Comparison of ENCODE assay signal across 28 cellular contexts in the genomic region with DNA sequence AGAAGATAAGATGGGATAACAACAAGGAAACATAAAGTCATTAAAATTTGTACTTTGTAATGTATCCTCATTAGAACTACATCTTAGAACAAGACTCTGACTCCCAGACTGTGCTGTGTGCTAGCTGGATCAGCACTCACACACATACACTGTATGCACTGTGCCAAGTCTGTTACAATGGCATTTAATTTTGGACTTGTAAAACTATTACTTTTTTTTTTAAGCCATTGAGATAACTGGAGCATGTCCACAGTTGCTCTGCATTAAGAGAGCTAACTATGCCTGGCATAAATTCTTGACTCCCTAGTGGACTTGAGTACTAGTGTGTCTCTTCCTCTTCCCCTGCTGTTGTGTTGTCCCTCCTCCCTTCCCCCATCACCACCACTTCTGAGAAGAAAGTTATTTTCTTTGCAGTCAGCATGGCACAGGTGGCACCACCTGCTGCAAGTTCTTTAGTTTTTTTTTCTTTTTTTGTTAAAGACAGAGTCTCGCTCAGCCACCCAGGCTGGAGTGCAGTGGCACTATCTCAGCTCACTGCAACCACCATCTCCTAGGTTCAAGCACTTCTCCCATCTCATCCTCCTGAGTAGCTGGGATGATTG.
A peak's percentile ranks its signal among the peaks of the same experiment; 100 is the strongest.
DNase-seq lines count a peak whose midpoint lies in the region; ATAC-seq, FAIRE-seq and TF ChIP-seq lines count a peak whose summit lies in the region.
"Had no signal": no experiment of that assay in that cellular context is flagged by ENCODE, and none has a peak within 500 bp of the region (broad histone marks: within the 10 kb centered on the region; RNA-seq: fewer than 3 reads in every experiment).

No MANE protein-coding gene starts in this region.

- no peak overlapping the region for H3K27ac ChIP-seq in K562 (ENCODE audit: extremely low read depth, low read depth, low read length)
- H3K27ac ChIP-seq in right cardiac atrium (ENCODE audit: low read length): no peak overlapping the region
- H3K27ac ChIP-seq in aorta (ENCODE audit: low read depth in 1 of 2, low read length in 2 of 2): no peak overlapping the region
- no peak overlapping the region for H3K27ac ChIP-seq in body of pancreas
- H3K27ac ChIP-seq: right lobe of liver, vagina had no signal

- H3K27ac Mint-ChIP-seq in activated naive CD4-positive, alpha-beta T cell treated with anti-CD3 and anti-CD28 coated beads, Interleukin-2, amount 10 ng/mL, durations not matched to agents 7 days and 5 days: peak overlapping the region; percentile 24
- no peak overlapping the region for H3K27ac Mint-ChIP-seq in stimulated activated naive B cell treated with anti-CD40 and anti-IgM and Interleukin-4, amounts not matched to agents 10 μg/mL and 1 μg/mL and 100 μg/mL, for 72 hours
- H3K27ac Mint-ChIP-seq: activated T-cell treated with anti-CD3 and anti-CD28 coated beads, Interleukin-2, amount 50 U/mL, for 72 hours; CD4-positive, alpha-beta memory T cell; stimulated activated effector memory CD8-positive, alpha-beta T cell treated with anti-CD3 and anti-CD28 coated beads, Interleukin-12 subunit alpha, Interleukin-12 subunit beta, amount 100 ng/mL, for 72 hours had no signal

- H3K4me1 ChIP-seq in K562 (replicated peaks in 1 of 2; ENCODE audit: control insufficient read depth in 2 of 2, insufficient read depth in 2 of 2, low read length in 2 of 2) (no peaks in the 10 kb centered on the region; a peak in 2 of 5 replicates), right cardiac atrium (ENCODE audit: control insufficient read depth, insufficient read depth, low read length) (peaks cover 2% of the 10 kb centered on the region), aorta (ENCODE audit: control insufficient read depth in 1 of 2, insufficient read depth in 2 of 2, low read length in 2 of 2) (no peaks in the 10 kb centered on the region), body of pancreas (no peaks in the 10 kb centered on the region)
- H3K4me1 ChIP-seq: right lobe of liver, vagina had no signal

- in situ Hi-C loops in K562 (cut with MboI): no loop called here

- no peaks in the 10 kb centered on the region for H3K4me1 Mint-ChIP-seq in activated naive CD4-positive, alpha-beta T cell treated with anti-CD3 and anti-CD28 coated beads, Interleukin-2, amount 10 ng/mL, durations not matched to agents 7 days and 5 days
- H3K4me1 Mint-ChIP-seq in stimulated activated naive B cell treated with anti-CD40 and anti-IgM and Interleukin-4, amounts not matched to agents 10 μg/mL and 1 μg/mL and 100 μg/mL, for 72 hours: no peaks in the 10 kb centered on the region
- H3K4me1 Mint-ChIP-seq: CD4-positive, alpha-beta memory T cell; stimulated activated effector memory CD8-positive, alpha-beta T cell treated with anti-CD3 and anti-CD28 coated beads, Interleukin-12 subunit alpha, Interleukin-12 subunit beta, amount 100 ng/mL, for 72 hours had no signal

- H3K9ac ChIP-seq in K562 (ENCODE audit: insufficient read depth in 1 of 2, low read depth in 2 of 2, low read length in 2 of 2): no peak overlapping the region

- no peak for TF ChIP-seq RAD21 in K562 (CRISPR knock-in tag; conservative IDR thresholded peaks at IDR 0.05 in 1 of 2, IDR thresholded peaks at IDR 0.05 in 1 of 2)

- H3K36me3 ChIP-seq in K562 (ENCODE audit: control insufficient read depth, insufficient read depth, low read length) (peaks cover 5% of the 10 kb centered on the region; the same call in 2 of the 3 replicates), aorta (ENCODE audit: control insufficient read depth in 1 of 2, insufficient read depth in 2 of 2, low read length in 1 of 2) (peaks cover 0 to 3% of the 10 kb centered on the region in 2 donors), body of pancreas (replicated peaks in 1 of 2; ENCODE audit: insufficient read depth in 1 of 2, low read depth in 2 of 2) (no peaks in the 10 kb centered on the region)
- H3K36me3 ChIP-seq: right lobe of liver, vagina had no signal

- no peak overlapping the region for H3K4me3 Mint-ChIP-seq in activated naive CD4-positive, alpha-beta T cell treated with anti-CD3 and anti-CD28 coated beads, Interleukin-2, amount 10 ng/mL, durations not matched to agents 7 days and 5 days
- no peak overlapping the region for H3K4me3 Mint-ChIP-seq in stimulated activated naive B cell treated with anti-CD40 and anti-IgM and Interleukin-4, amounts not matched to agents 10 μg/mL and 1 μg/mL and 100 μg/mL, for 72 hours
- H3K4me3 Mint-ChIP-seq: activated T-cell treated with anti-CD3 and anti-CD28 coated beads, Interleukin-2, amount 50 U/mL, for 72 hours; CD4-positive, alpha-beta memory T cell; stimulated activated effector memory CD8-positive, alpha-beta T cell treated with anti-CD3 and anti-CD28 coated beads, Interleukin-12 subunit alpha, Interleukin-12 subunit beta, amount 100 ng/mL, for 72 hours had no signal

- no peak for TF ChIP-seq CTCF in K562 (IDR thresholded peaks at IDR 0.05 in 2 of 3, conservative IDR thresholded peaks at IDR 0.05 in 1 of 3; ENCODE audit: insufficient read depth in 2 of 3, low read depth in 1 of 3, low read length in 3 of 3)
- TF ChIP-seq CTCF in body of pancreas (IDR thresholded peaks at IDR 0.05): no peak

- intact Hi-C loops in K562 (cut with micrococcal nuclease) (no loop called here), right cardiac atrium (cut with DNase I) (no loop called here), aorta (cut with DNase I) (no loop called here), body of pancreas (cut with DNase I) (no loop called here)

- FAIRE-seq in K562 (lab: Jason Lieb, UNC): no peak
- FAIRE-seq: A204.1, frontal cortex had no signal

- H3K27me3 Mint-ChIP-seq in activated naive CD4-positive, alpha-beta T cell treated with anti-CD3 and anti-CD28 coated beads, Interleukin-2, amount 10 ng/mL, durations not matched to agents 7 days and 5 days: no peaks in the 10 kb centered on the region
- no peaks in the 10 kb centered on the region for H3K27me3 Mint-ChIP-seq in stimulated activated naive B cell treated with anti-CD40 and anti-IgM and Interleukin-4, amounts not matched to agents 10 μg/mL and 1 μg/mL and 100 μg/mL, for 72 hours
- H3K27me3 Mint-ChIP-seq: CD4-positive, alpha-beta memory T cell had no signal

- H3K36me3 Mint-ChIP-seq in activated naive CD4-positive, alpha-beta T cell treated with anti-CD3 and anti-CD28 coated beads, Interleukin-2, amount 10 ng/mL, durations not matched to agents 7 days and 5 days: peaks cover 11% of the 10 kb centered on the region
- peaks cover 9 to 25% of the 10 kb centered on the region in 2 donors for H3K36me3 Mint-ChIP-seq in stimulated activated naive B cell treated with anti-CD40 and anti-IgM and Interleukin-4, amounts not matched to agents 10 μg/mL and 1 μg/mL and 100 μg/mL, for 72 hours

- no peak overlapping the region for H2AFZ ChIP-seq in K562 (ENCODE audit: low read depth, low read length)

- BruUV-seq in K562 (replicated peaks; lab: Mats Ljungman, UMichigan): no TSS peak

- POLR2A ChIA-PET in K562 (lab: Yijun Ruan, JAX): interaction anchor here (1.4 kb wide), 1 partner anchor 10 kb away, joined by 4 read pairs; no protein-coding TSS in a partner anchor

- WGBS in K562 (ENCODE audit: insufficient coverage, low coverage, missing lambda C conversion rate): 100% methylated on average over 1 of the region's 1 CpG
- 97% methylated on average over 1 of the region's 1 CpG for WGBS in right cardiac atrium
- WGBS in aorta, 2 donors: 97 to 100% methylated on average over 1 of the region's 1 CpG
- WGBS in body of pancreas, 2 donors: 91 to 93% methylated on average over 1 of the region's 1 CpG

- no peak for TF ChIP-seq EP300 in K562 (IDR thresholded peaks at IDR 0.05; ENCODE audit: low read length)

- H3K4me3 ChIP-seq in K562: no peak overlapping the region
- no peak overlapping the region for H3K4me3 ChIP-seq in right cardiac atrium (ENCODE audit: low read length)
- no peak overlapping the region for H3K4me3 ChIP-seq in aorta (ENCODE audit: low read length in 2 of 2)
- H3K4me3 ChIP-seq in body of pancreas: no peak overlapping the region
- H3K4me3 ChIP-seq: right lobe of liver, vagina had no signal

- no peaks in the 10 kb centered on the region for H3K9me3 Mint-ChIP-seq in activated naive CD4-positive, alpha-beta T cell treated with anti-CD3 and anti-CD28 coated beads, Interleukin-2, amount 10 ng/mL, durations not matched to agents 7 days and 5 days
- no peaks in the 10 kb centered on the region for H3K9me3 Mint-ChIP-seq in stimulated activated naive B cell treated with anti-CD40 and anti-IgM and Interleukin-4, amounts not matched to agents 10 μg/mL and 1 μg/mL and 100 μg/mL, for 72 hours
- H3K9me3 Mint-ChIP-seq: activated T-cell treated with anti-CD3 and anti-CD28 coated beads, Interleukin-2, amount 50 U/mL, for 72 hours; CD4-positive, alpha-beta memory T cell; stimulated activated effector memory CD8-positive, alpha-beta T cell treated with anti-CD3 and anti-CD28 coated beads, Interleukin-12 subunit alpha, Interleukin-12 subunit beta, amount 100 ng/mL, for 72 hours had no signal

- CTCF ChIA-PET in activated naive CD4-positive, alpha-beta T cell treated with anti-CD3 and anti-CD28 coated beads, Interleukin-2, amount 10 ng/mL, durations not matched to agents 7 days and 5 days (lab: Charles Lee): interaction anchor here (1.5 kb wide), 1 partner anchor 367 kb away, joined by 3 read pairs; no protein-coding TSS in a partner anchor
- CTCF ChIA-PET in K562 (lab: Yijun Ruan, JAX; ENCODE audit: low intra/inter-chr PET ratio): no interaction called here

- H3K4me2 ChIP-seq in K562 (ENCODE audit: insufficient read depth, low read length): no peak overlapping the region

- peak; percentile 34; the same call in 2 of the 3 replicates for ATAC-seq in K562
- peak; percentile 56 to 79 for ATAC-seq in right cardiac atrium
- ATAC-seq in aorta (ENCODE audit: low FRiP score): peak; percentile 28
- ATAC-seq in stimulated activated naive B cell treated with anti-CD40 and anti-IgM and Interleukin-4, amounts not matched to agents 10 μg/mL and 1 μg/mL and 100 μg/mL, for 72 hours (replicated peaks): no peak
- no peak for ATAC-seq in body of pancreas
- ATAC-seq: activated T-cell treated with anti-CD3 and anti-CD28 coated beads, Interleukin-2, amount 50 U/mL, for 72 hours; left colon; stimulated activated effector memory CD8-positive, alpha-beta T cell treated with anti-CD3 and anti-CD28 coated beads, Interleukin-12 subunit alpha, Interleukin-12 subunit beta, amount 100 ng/mL, for 72 hours had no signal

- H4K20me1 ChIP-seq in K562 (replicated peaks; ENCODE audit: control insufficient read depth, insufficient read depth, low read length): no peaks in the 10 kb centered on the region; the same call in 1 of the 2 replicates

- no peaks in the 10 kb centered on the region for H3K9me3 ChIP-seq in K562 (replicated peaks; ENCODE audit: control insufficient read depth, insufficient read depth, low read depth, low read length)
- no peaks in the 10 kb centered on the region for H3K9me3 ChIP-seq in right cardiac atrium (ENCODE audit: control insufficient read depth, low read length)
- no peaks in the 10 kb centered on the region for H3K9me3 ChIP-seq in aorta (ENCODE audit: control insufficient read depth, low read length)
- H3K9me3 ChIP-seq in body of pancreas: no peaks in the 10 kb centered on the region
- H3K9me3 ChIP-seq: right lobe of liver, vagina had no signal

- no peak for DNase-seq in activated naive CD4-positive, alpha-beta T cell treated with anti-CD3 and anti-CD28 coated beads, Interleukin-2, amount 10 ng/mL, durations not matched to agents 7 days and 5 days
- no peak for DNase-seq in activated naive CD4-positive, alpha-beta T cell (lab: John Stamatoyannopoulos, UW)
- DNase-seq in K562 (ENCODE audit: extremely low read depth in 1 of 4, low spot score in 3 of 4): no peak
- no peak for DNase-seq in right cardiac atrium
- DNase-seq in aorta: no peak
- DNase-seq in 8988T: no peak
- no peak for DNase-seq in stimulated activated naive B cell treated with anti-CD40 and anti-IgM and Interleukin-4, amounts not matched to agents 10 μg/mL and 1 μg/mL and 100 μg/mL, for 72 hours
- DNase-seq in body of pancreas: no peak
- DNase-seq: activated naive CD4-positive, alpha-beta T cell treated with Interleukin-2 at 50 U/mL for 16 hours; activated T-cell treated with anti-CD3 and anti-CD28 coated beads, Interleukin-2, amount 50 U/mL, for 72 hours; CD4-positive, alpha-beta memory T cell; H7; hippocampal formation; KBM-7; left colon; mesendoderm; NCI-H1436 treated with DMSO at 0.1 percent for 48 hours; NCI-H2107; NCI-H446 treated with DMSO at 0.1 percent for 48 hours; OCI-M1; right lobe of liver; stimulated activated CD4-positive, alpha-beta T cell treated with anti-CD3 and anti-CD28 coated beads, Interleukin-12 subunit alpha, Interleukin-12 subunit beta, amount 100 ng/mL, for 4 hours; stimulated activated CD4-positive, alpha-beta T cell treated with anti-CD3 and anti-CD28 coated beads, Interleukin-4, amount 100 ng/mL, for 24 hours; T-helper 2 cell had no signal

- no peaks in the 10 kb centered on the region for H3K79me2 ChIP-seq in K562 (ENCODE audit: control insufficient read depth, insufficient read depth, low read length)

- H3K27me3 ChIP-seq in K562 (ENCODE audit: control insufficient read depth in 2 of 2, insufficient read depth in 2 of 2, low read length in 2 of 2) (no peaks in the 10 kb centered on the region), right cardiac atrium (ENCODE audit: control insufficient read depth, insufficient read depth) (no peaks in the 10 kb centered on the region), aorta (ENCODE audit: control insufficient read depth in 1 of 2, insufficient read depth in 2 of 2, low read length in 1 of 2) (no peaks in the 10 kb centered on the region), body of pancreas (no peaks in the 10 kb centered on the region)
- H3K27me3 ChIP-seq: right lobe of liver, vagina had no signal

- no peak for TF ChIP-seq POLR2A in K562 (conservative IDR thresholded peaks at IDR 0.05)
- no peak for TF ChIP-seq POLR2A in body of pancreas (IDR thresholded peaks at IDR 0.05)

- no peaks in the 10 kb centered on the region for H3K9me1 ChIP-seq in K562 (ENCODE audit: control insufficient read depth, insufficient read depth, low read length)

Comparison
In these comparisons a context has a peak if more than half of its experiments do, and no peak if none do; other contexts are left out.
1. ATAC-seq: peak in K562 (single experiment), right cardiac atrium (2 of 2) and aorta (single experiment); none in stimulated activated naive B cell treated with anti-CD40 and anti-IgM and Interleukin-4, amounts not matched to agents 10 μg/mL and 1 μg/mL and 100 μg/mL, for 72 hours (0 of 2) and body of pancreas (single experiment).